ENCODE assay signal across 14 cellular contexts in genomic region chr7:74475243-74475986, GRCh38. TPM values are rescaled to one million over a fixed set of nuclear protein-coding genes. Genes with fewer than 3 reads are reported as not detected.
DNase-seq lines count a peak whose midpoint lies in the region; ATAC-seq and TF ChIP-seq lines count a peak whose summit lies in the region.
"Had no signal": no experiment of that assay in that cellular context is flagged by ENCODE, and none has a peak within 500 bp of the region (broad histone marks: within the 10 kb centered on the region; RNA-seq: fewer than 3 reads in every experiment).

No MANE protein-coding gene starts in this region.

- H3K36me3 ChIP-seq in iPS-15b (ENCODE audit: control insufficient read depth, insufficient read depth, low read length) (peaks cover 3% of the 10 kb centered on the region), tibial nerve (no peaks in the 10 kb centered on the region)
- H3K36me3 ChIP-seq: cardiac muscle cell, pancreas had no signal

- no peak overlapping the region for H3K4me3 ChIP-seq in iPS-15b (ENCODE audit: low read depth, low read length)
- no peak overlapping the region for H3K4me3 ChIP-seq in tibial nerve
- H3K4me3 ChIP-seq: cardiac muscle cell, pancreas had no signal

- peak overlapping the region; percentile 47 for H3K9ac ChIP-seq in iPS-15b (ENCODE audit: low read depth, low read length)

- H3K4me1 ChIP-seq in iPS-15b (ENCODE audit: control insufficient read depth, insufficient read depth, low read length) (peaks cover 4% of the 10 kb centered on the region), tibial nerve (peaks cover 7 to 42% (median 34%) of the 10 kb centered on the region in 4 donors)

- H3K9me3 ChIP-seq in iPS-15b (ENCODE audit: control insufficient read depth, insufficient read depth, low read length), result no peaks in the 10 kb centered on the region
- H3K9me3 ChIP-seq in tibial nerve, result no peaks in the 10 kb centered on the region
- H3K9me3 ChIP-seq: pancreas had no signal

- H3K27me3 ChIP-seq in iPS-15b (ENCODE audit: control insufficient read depth, insufficient read depth, low read length) (no peaks in the 10 kb centered on the region), tibial nerve (no peaks in the 10 kb centered on the region)
- H3K27me3 ChIP-seq: cardiac muscle cell, pancreas had no signal

- TF ChIP-seq EP300 in tibial nerve (IDR thresholded peaks at IDR 0.05), result no peak

- DNase-seq in NCI-H146 (lab: John Stamatoyannopoulos, UW) (peak; percentile 37), NCI-H146 treated with DMSO at 0.1 percent for 48 hours (lab: John Stamatoyannopoulos, UW; ENCODE audit: unreplicated experiment) (no peak), NCI-H510A treated with DMSO at 0.1 percent for 48 hours (lab: John Stamatoyannopoulos, UW) (peak; percentile 75), tibial nerve (ENCODE audit: low spot score in 2 of 2) (no peak), GM10266 (ENCODE audit: extremely low spot score) (no peak)
- DNase-seq: 8988T; activated CD4-positive, alpha-beta T cell treated with anti-CD3 and anti-CD28 coated beads for 4 hours; EL; NCI-H446 had no signal

- H3K27ac ChIP-seq in tibial nerve, result peak overlapping the region in 3 of 4 donors; percentile 34 to 99 (median 97)
- H3K27ac ChIP-seq: cardiac muscle cell, pancreas had no signal

- TF ChIP-seq POLR2A in tibial nerve (IDR thresholded peaks at IDR 0.05), result no peak

- ATAC-seq in GM18870 (IDR thresholded peaks at IDR 0.05; ENCODE audit: unreplicated experiment) (no peak), HG03025 (IDR thresholded peaks at IDR 0.05; ENCODE audit: low FRiP score, unreplicated experiment) (no peak)
- ATAC-seq: pancreas had no signal

- TF ChIP-seq CTCF in tibial nerve (IDR thresholded peaks at IDR 0.05) (no peak), GM10266 (IDR thresholded peaks at IDR 0.05; ENCODE audit: control insufficient read depth, insufficient read depth, low read depth, missing control alignments) (no peak)

- 85% methylated on average over 15 of the region's 15 CpGs for WGBS in tibial nerve, 2 donors

RNA-seq across cellular contexts. Expression of gene GTF2IRD1, which starts 21.7 kb away (rescaled TPM):
- 10 to 100 TPM; 14.6 to 35.7 (median 17.1) TPM for total RNA-seq in tibial nerve

Comparison
In these comparisons a context has a peak if more than half of its experiments do, and no peak if none do; other contexts are left out.
1. DNase-seq: peak in NCI-H146 (single experiment) and NCI-H510A treated with DMSO at 0.1 percent for 48 hours (single experiment); none in NCI-H146 treated with DMSO at 0.1 percent for 48 hours (single experiment), tibial nerve (0 of 2) and GM10266 (single experiment).